Comparison of ENCODE assay signal across 1 cellular context in the genomic region with DNA sequence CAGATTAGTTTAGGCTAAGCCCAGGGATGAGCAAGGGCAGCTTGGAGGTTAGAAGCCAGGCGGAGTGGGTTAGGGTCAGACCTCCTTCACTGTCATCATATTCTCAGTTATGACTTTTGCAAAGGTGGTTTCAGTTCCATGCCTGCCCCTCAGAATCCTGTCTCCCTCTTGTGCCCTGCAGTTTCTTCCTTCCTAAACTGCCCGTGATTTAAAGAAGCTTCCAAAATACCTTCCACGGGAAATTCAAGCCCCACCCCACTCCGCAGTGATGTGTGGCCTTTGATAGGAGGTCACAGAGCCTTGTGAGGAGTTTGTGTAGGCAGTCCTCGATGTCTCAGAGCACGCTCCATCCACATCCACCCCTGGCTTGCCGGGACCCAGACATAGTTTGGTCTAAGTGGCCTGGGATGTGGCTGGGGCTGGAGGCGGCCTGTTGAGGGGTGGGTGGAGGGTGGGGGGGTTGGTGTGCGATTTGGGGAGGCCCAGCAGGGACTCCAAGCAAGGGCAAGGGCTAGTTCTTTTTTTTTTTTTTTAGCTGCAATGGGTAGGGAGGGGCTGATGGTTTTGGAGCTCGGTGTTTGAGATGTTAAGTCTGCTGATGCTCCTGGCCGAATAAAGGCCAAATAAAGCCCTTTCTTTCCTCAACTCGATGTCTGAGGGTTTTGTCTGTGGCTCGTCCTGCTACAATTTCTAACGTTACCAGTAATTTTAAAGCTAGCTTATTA.
TF ChIP-seq lines count a peak whose summit lies in the region.

No MANE protein-coding gene starts in this region.

TF ChIP-seq in K562, 482 proteins besides CTCF, POLR2A, EP300 and RAD21 (continued from another document):
- TF ChIP-seq, protein P1, sequence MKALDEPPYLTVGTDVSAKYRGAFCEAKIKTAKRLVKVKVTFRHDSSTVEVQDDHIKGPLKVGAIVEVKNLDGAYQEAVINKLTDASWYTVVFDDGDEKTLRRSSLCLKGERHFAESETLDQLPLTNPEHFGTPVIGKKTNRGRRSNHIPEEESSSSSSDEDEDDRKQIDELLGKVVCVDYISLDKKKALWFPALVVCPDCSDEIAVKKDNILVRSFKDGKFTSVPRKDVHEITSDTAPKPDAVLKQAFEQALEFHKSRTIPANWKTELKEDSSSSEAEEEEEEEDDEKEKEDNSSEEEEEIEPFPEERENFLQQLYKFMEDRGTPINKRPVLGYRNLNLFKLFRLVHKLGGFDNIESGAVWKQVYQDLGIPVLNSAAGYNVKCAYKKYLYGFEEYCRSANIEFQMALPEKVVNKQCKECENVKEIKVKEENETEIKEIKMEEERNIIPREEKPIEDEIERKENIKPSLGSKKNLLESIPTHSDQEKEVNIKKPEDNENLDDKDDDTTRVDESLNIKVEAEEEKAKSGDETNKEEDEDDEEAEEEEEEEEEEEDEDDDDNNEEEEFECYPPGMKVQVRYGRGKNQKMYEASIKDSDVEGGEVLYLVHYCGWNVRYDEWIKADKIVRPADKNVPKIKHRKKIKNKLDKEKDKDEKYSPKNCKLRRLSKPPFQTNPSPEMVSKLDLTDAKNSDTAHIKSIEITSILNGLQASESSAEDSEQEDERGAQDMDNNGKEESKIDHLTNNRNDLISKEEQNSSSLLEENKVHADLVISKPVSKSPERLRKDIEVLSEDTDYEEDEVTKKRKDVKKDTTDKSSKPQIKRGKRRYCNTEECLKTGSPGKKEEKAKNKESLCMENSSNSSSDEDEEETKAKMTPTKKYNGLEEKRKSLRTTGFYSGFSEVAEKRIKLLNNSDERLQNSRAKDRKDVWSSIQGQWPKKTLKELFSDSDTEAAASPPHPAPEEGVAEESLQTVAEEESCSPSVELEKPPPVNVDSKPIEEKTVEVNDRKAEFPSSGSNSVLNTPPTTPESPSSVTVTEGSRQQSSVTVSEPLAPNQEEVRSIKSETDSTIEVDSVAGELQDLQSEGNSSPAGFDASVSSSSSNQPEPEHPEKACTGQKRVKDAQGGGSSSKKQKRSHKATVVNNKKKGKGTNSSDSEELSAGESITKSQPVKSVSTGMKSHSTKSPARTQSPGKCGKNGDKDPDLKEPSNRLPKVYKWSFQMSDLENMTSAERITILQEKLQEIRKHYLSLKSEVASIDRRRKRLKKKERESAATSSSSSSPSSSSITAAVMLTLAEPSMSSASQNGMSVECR (CRISPR knock-in tag; IDR thresholded peaks at IDR 0.05) = no peak
- TF ChIP-seq SLC30A9 (CRISPR knock-in tag; IDR thresholded peaks at IDR 0.05) = no peak
- TF ChIP-seq PTRF (tag; IDR thresholded peaks at IDR 0.05) = no peak
- no peak for TF ChIP-seq KAT7 (CRISPR knock-in tag; IDR thresholded peaks at IDR 0.05; ENCODE audit: borderline replicate concordance)
- no peak for TF ChIP-seq ZNF778 (CRISPR knock-in tag; IDR thresholded peaks at IDR 0.05)
- TF ChIP-seq PHTF2 (CRISPR knock-in tag; IDR thresholded peaks at IDR 0.05) = no peak
- TF ChIP-seq, protein P2, sequence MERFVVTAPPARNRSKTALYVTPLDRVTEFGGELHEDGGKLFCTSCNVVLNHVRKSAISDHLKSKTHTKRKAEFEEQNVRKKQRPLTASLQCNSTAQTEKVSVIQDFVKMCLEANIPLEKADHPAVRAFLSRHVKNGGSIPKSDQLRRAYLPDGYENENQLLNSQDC (CRISPR knock-in tag; IDR thresholded peaks at IDR 0.05) = no peak
- TF ChIP-seq, protein P3, sequence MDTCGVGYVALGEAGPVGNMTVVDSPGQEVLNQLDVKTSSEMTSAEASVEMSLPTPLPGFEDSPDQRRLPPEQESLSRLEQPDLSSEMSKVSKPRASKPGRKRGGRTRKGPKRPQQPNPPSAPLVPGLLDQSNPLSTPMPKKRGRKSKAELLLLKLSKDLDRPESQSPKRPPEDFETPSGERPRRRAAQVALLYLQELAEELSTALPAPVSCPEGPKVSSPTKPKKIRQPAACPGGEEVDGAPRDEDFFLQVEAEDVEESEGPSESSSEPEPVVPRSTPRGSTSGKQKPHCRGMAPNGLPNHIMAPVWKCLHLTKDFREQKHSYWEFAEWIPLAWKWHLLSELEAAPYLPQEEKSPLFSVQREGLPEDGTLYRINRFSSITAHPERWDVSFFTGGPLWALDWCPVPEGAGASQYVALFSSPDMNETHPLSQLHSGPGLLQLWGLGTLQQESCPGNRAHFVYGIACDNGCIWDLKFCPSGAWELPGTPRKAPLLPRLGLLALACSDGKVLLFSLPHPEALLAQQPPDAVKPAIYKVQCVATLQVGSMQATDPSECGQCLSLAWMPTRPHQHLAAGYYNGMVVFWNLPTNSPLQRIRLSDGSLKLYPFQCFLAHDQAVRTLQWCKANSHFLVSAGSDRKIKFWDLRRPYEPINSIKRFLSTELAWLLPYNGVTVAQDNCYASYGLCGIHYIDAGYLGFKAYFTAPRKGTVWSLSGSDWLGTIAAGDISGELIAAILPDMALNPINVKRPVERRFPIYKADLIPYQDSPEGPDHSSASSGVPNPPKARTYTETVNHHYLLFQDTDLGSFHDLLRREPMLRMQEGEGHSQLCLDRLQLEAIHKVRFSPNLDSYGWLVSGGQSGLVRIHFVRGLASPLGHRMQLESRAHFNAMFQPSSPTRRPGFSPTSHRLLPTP (IDR thresholded peaks at IDR 0.05; ENCODE audit: borderline replicate concordance, extremely low read depth, insufficient read length) = no peak
- TF ChIP-seq, protein P4, sequence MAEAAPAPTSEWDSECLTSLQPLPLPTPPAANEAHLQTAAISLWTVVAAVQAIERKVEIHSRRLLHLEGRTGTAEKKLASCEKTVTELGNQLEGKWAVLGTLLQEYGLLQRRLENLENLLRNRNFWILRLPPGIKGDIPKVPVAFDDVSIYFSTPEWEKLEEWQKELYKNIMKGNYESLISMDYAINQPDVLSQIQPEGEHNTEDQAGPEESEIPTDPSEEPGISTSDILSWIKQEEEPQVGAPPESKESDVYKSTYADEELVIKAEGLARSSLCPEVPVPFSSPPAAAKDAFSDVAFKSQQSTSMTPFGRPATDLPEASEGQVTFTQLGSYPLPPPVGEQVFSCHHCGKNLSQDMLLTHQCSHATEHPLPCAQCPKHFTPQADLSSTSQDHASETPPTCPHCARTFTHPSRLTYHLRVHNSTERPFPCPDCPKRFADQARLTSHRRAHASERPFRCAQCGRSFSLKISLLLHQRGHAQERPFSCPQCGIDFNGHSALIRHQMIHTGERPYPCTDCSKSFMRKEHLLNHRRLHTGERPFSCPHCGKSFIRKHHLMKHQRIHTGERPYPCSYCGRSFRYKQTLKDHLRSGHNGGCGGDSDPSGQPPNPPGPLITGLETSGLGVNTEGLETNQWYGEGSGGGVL (CRISPR knock-in tag; IDR thresholded peaks at IDR 0.05) = no peak
- peak; percentile 46; the same call in 1 of the 2 replicates for TF ChIP-seq HDAC2 (IDR thresholded peaks at IDR 0.05)
- TF ChIP-seq ETV5 (CRISPR knock-in tag; IDR thresholded peaks at IDR 0.05; ENCODE audit: low read depth) = no peak
- TF ChIP-seq NRF1 (conservative IDR thresholded peaks at IDR 0.05 in 1 of 2, IDR thresholded peaks at IDR 0.05 in 1 of 2) = no peak
